In genomic region chr9:137266589-137267453, GRCh38 we compare ENCODE assay signal across 18 cellular contexts. TPM values are rescaled to one million over a fixed set of nuclear protein-coding genes. Genes with fewer than 3 reads are reported as not detected.
DNase-seq lines count a peak whose midpoint lies in the region; ATAC-seq, FAIRE-seq and TF ChIP-seq lines count a peak whose summit lies in the region.
"Had no signal": no experiment of that assay in that cellular context is flagged by ENCODE, and none has a peak within 500 bp of the region (broad histone marks: within the 10 kb centered on the region; RNA-seq: fewer than 3 reads in every experiment).

No MANE protein-coding gene starts in this region.

- ATAC-seq in heart left ventricle, result no peak
- ATAC-seq in Right ventricle myocardium inferior, result no peak
- no peak for ATAC-seq in GM12878
- no peak for ATAC-seq in HG03571 (IDR thresholded peaks at IDR 0.05; ENCODE audit: unreplicated experiment)
- ATAC-seq: HCT116 had no signal

- POLR2A ChIA-PET in GM12878 (lab: Charles Lee), result interaction anchor here (0.6 to 2.4 kb wide), 8 partner anchors 11 to 548 kb away, joined by 3 to 13 read pairs (median 4); partner anchors contain the start of genes NELFB, NRARP, TOR4A and TUBB4B

- H3K23ac ChIP-seq in neuronal stem cell (ENCODE audit: low read depth, low read length, poor library complexity), result no peak overlapping the region

- H3K4me2 ChIP-seq in GM12878 (ENCODE audit: control insufficient read depth, insufficient read depth), result peak overlapping the region; percentile 3; the same call in 1 of the 2 replicates
- H3K4me2 ChIP-seq in neuronal stem cell (ENCODE audit: insufficient read depth, low read length, poor library complexity, severe bottlenecking), result no peak overlapping the region

- no TSS peak for BruUV-seq in GM12878 (replicated peaks; lab: Mats Ljungman, UMichigan)

- no peak for TF ChIP-seq CTCF in heart left ventricle (IDR thresholded peaks at IDR 0.05)
- no peak for TF ChIP-seq CTCF in GM12878 (IDR thresholded peaks at IDR 0.05 in 2 of 3, conservative IDR thresholded peaks at IDR 0.05 in 1 of 3; ENCODE audit: control insufficient read depth in 2 of 3, extremely low read depth in 1 of 3, insufficient read depth in 1 of 3, low read depth in 3 of 3, low read length in 3 of 3)

- no peak overlapping the region for H3K9ac ChIP-seq in GM12878 (ENCODE audit: control insufficient read depth, insufficient read depth, low read length)
- H3K9ac ChIP-seq in neuronal stem cell (ENCODE audit: low read depth, low read length, poor library complexity), result no peak overlapping the region

- H2AFZ ChIP-seq in GM12878 (ENCODE audit: control insufficient read depth, low read depth, low read length) (no peak overlapping the region), neuronal stem cell (ENCODE audit: low read length) (no peak overlapping the region)

- intact Hi-C loops in heart left ventricle (cut with DNase I) (no loop called here), Right ventricle myocardium inferior (cut with DNase I) (no loop called here), GM12878 (cut with micrococcal nuclease; ENCODE audit: unreplicated experiment) (no loop called here)

- no peak overlapping the region for H2BK12ac ChIP-seq in neuronal stem cell (ENCODE audit: low read length)

- H3K27me3 ChIP-seq in heart left ventricle (no peaks in the 10 kb centered on the region), GM12878 (replicated peaks in 1 of 2; ENCODE audit: control insufficient read depth in 2 of 2, insufficient read depth in 2 of 2, low read length in 1 of 2) (no peaks in the 10 kb centered on the region), neuronal stem cell (ENCODE audit: control insufficient read depth in 3 of 3, insufficient read depth in 3 of 3, low read depth in 1 of 3, low read length in 3 of 3) (no peaks in the 10 kb centered on the region)
- H3K27me3 ChIP-seq: Peyer's patch had no signal

- no peak for TF ChIP-seq RAD21 in GM12878 (IDR thresholded peaks at IDR 0.05; ENCODE audit: insufficient read depth, low read depth, low read length)

- in situ Hi-C loops in GM12878 (cut with MboI), result no loop called here

- H4K20me1 ChIP-seq in GM12878 (ENCODE audit: control insufficient read depth, insufficient read depth), result no peaks in the 10 kb centered on the region

- no peak overlapping the region for H3K27ac ChIP-seq in heart left ventricle
- H3K27ac ChIP-seq in GM12878 (ENCODE audit: control insufficient read depth, insufficient read depth), result no peak overlapping the region
- no peak overlapping the region for H3K27ac ChIP-seq in neuronal stem cell (replicated peaks; ENCODE audit: low read length)

- H3K14ac ChIP-seq in neuronal stem cell (ENCODE audit: low read length), result no peak overlapping the region

- peak overlapping the region; percentile 66 for H2BK5ac ChIP-seq in neuronal stem cell (ENCODE audit: low read length)

- H3K4me3 ChIP-seq in heart left ventricle (no peak overlapping the region), GM12878 (no peak overlapping the region), neuronal stem cell (ENCODE audit: low read length in 2 of 2) (no peak overlapping the region)

- no peak overlapping the region for H4K8ac ChIP-seq in neuronal stem cell (ENCODE audit: low read depth, low read length)

- no peak for FAIRE-seq in GM12878 (lab: Jason Lieb, UNC)
- FAIRE-seq: G401.6 had no signal

- CTCF ChIA-PET in GM12878 (lab: Yijun Ruan, JAX), result interaction anchor here (2.6 kb wide), 1 partner anchor 30 kb away, joined by 11 read pairs; no protein-coding TSS in a partner anchor

- no peak overlapping the region for H2AK5ac ChIP-seq in neuronal stem cell (ENCODE audit: low read depth, low read length)

- no peak overlapping the region for H3K18ac ChIP-seq in neuronal stem cell (ENCODE audit: low read length)

- no peak overlapping the region for H4K91ac ChIP-seq in neuronal stem cell (ENCODE audit: low read depth, low read length, poor library complexity)

- H2BK120ac ChIP-seq in neuronal stem cell (ENCODE audit: low read depth, low read length), result no peak overlapping the region

- WGBS in heart left ventricle, 4 donors, result 91 to 95% (median 92%) methylated on average over 31 to 34 of the region's 34 CpGs
- 91% methylated on average over 21 of the region's 34 CpGs for WGBS in GM12878 (ENCODE audit: insufficient coverage, insufficient replicate concordance, low lambda C conversion rate, missing lambda C conversion rate)
- WGBS in neuronal stem cell (ENCODE audit: extremely low coverage in 2 of 2, insufficient read length in 2 of 2, insufficient replicate concordance in 1 of 2), 2 donors, result no CpG with 5 or more reads among the region's 34 CpGs

- no peak for TF ChIP-seq EP300 in GM12878 (IDR thresholded peaks at IDR 0.05; ENCODE audit: borderline replicate concordance in 1 of 2, control insufficient read depth in 1 of 2, low read depth in 2 of 2, low read length in 2 of 2)

- SMC1A ChIA-PET in GM12878 (lab: Charles Lee; ENCODE audit: uncharacterized antibody, unreplicated experiment), result no interaction called here

- no peak overlapping the region for H3K4ac ChIP-seq in neuronal stem cell (ENCODE audit: low read length)

- RAD21 ChIA-PET in GM12878 (lab: Charles Lee; ENCODE audit: unreplicated experiment), result interaction anchor here (1.2 to 1.9 kb wide), 2 partner anchors 11 to 30 kb away, joined by 4 to 5 read pairs; partner anchors contain the start of gene TOR4A

- TF ChIP-seq POLR2A in heart left ventricle (IDR thresholded peaks at IDR 0.05) (no peak), GM12878 (IDR thresholded peaks at IDR 0.05; ENCODE audit: low read depth, low read length) (no peak)

- peaks cover 3 to 61% (median 27%) of the 10 kb centered on the region in 12 donors for H3K4me1 ChIP-seq in heart left ventricle
- peaks cover 17% of the 10 kb centered on the region for H3K4me1 ChIP-seq in GM12878 (ENCODE audit: control insufficient read depth, insufficient read depth, low read length)
- H3K4me1 ChIP-seq in neuronal stem cell (ENCODE audit: control insufficient read depth in 2 of 2, insufficient read depth in 1 of 2, low read depth in 1 of 2, low read length in 2 of 2), result no peaks in the 10 kb centered on the region

- 0 out of 2 replicates have a peak, but pooled peaks cover 2% of the 10 kb centered on the region for H3K79me2 ChIP-seq in GM12878 (ENCODE audit: control insufficient read depth, insufficient read depth, low read length)

- H3K36me3 ChIP-seq in heart left ventricle (peaks cover 0 to 73% (median 53%) of the 10 kb centered on the region in 9 donors), GM12878 (ENCODE audit: control insufficient read depth in 2 of 2, insufficient read depth in 2 of 2, low read length in 1 of 2) (peaks cover 6 to 16% of the 10 kb centered on the region in 2 experiments; a peak in 3 of 4 replicates), neuronal stem cell (replicated peaks in 1 of 2; ENCODE audit: control insufficient read depth in 2 of 2, insufficient read depth in 2 of 2, low read length in 2 of 2) (peaks cover 37 to 84% of the 10 kb centered on the region in 2 donors)

- DNase-seq in heart left ventricle (peak in 3 of 5 donors; percentile 7 to 63 (median 26)), Right ventricle myocardium inferior (ENCODE audit: missing footprints) (no peak), GM12878 (ENCODE audit: low read depth, low spot score) (no peak), neuronal stem cell (ENCODE audit: low spot score) (no peak), NCI-H446 treated with DMSO at 0.1 percent for 48 hours (lab: John Stamatoyannopoulos, UW) (no peak), NCI-H2029 treated with DMSO at 0.1 percent for 48 hours (lab: John Stamatoyannopoulos, UW) (no peak)
- no peak for DNase-seq in activated CD4-positive, CD25-positive, alpha-beta regulatory T cell (lab: John Stamatoyannopoulos, UW)
- DNase-seq: DMS79 treated with DMSO at 0.1 percent for 48 hours, KG1, NCI-H524, Peyer's patch, SIG-M5 had no signal

- no peak overlapping the region for H2BK15ac ChIP-seq in neuronal stem cell (ENCODE audit: low read length)

- peaks cover 5% of the 10 kb centered on the region for H3K79me1 ChIP-seq in neuronal stem cell (ENCODE audit: low read depth, low read length)

- H3K9me3 ChIP-seq in heart left ventricle (no peaks in the 10 kb centered on the region), GM12878 (replicated peaks; ENCODE audit: control insufficient read depth, insufficient read depth, low read length) (no peaks in the 10 kb centered on the region), neuronal stem cell (replicated peaks in 1 of 2; ENCODE audit: control insufficient read depth in 2 of 2, insufficient read depth in 1 of 2, low read depth in 1 of 2, low read length in 2 of 2) (no peaks in the 10 kb centered on the region)
- H3K9me3 ChIP-seq: Peyer's patch had no signal

RNA-seq across cellular contexts. Expression of gene TOR4A, which starts 10.7 kb away (rescaled TPM):
- total RNA-seq in heart left ventricle (10 to 100 TPM; 14.0 to 46.4 (median 18.5) TPM), Right ventricle myocardium inferior (16.5 TPM), GM12878 (2014; rRNA removed) (13.8 and 14.6 TPM in 2 replicates), GM12878 (2014; rRNA removed; fragmentation: Illumina TruSeq; extraction: Trizol) (3.9 TPM in 2 replicates), GM12878 (2021) (19.6 and 19.9 TPM in 2 replicates)
- polyA plus RNA-seq in heart left ventricle (10 to 100 TPM in 1 of 2 donors, 1 to 10 TPM in 1; 6.6 to 16.3 TPM), GM12878 (2011; rRNA removed) (2.2 and 4.6 TPM in 2 replicates), GM12878 (2014; fragmentation: Illumina TruSeq; extraction: Trizol) (1.3 and 3.0 TPM in 2 replicates), GM12878 (2014; fragmentation: Nextera tagmentation; extraction: Ambion mirVana) (1 to 10 TPM; 2.2 to 3.4 TPM), GM12878 (2014; rRNA removed) (14.6 and 16.0 TPM in 2 replicates), GM12878 (2016; fragmentation: Nextera tagmentation; extraction: Ambion mirVana) (1 to 10 TPM; 2.0 to 3.0 TPM)
- total RNA-seq in GM12878 (2013; cell fraction: nucleolus; rRNA removed), result 22.6 and 29.1 TPM in 2 replicates
- 1.8 TPM for polyA plus RNA-seq in GM12878 (2011; ENCODE audit: low read depth)
- 8.0 and 11.9 TPM in 2 replicates for polyA plus RNA-seq in GM12878 (2011; cell fraction: cytosol; rRNA removed)
- 16.8 and 21.7 TPM in 2 replicates for polyA plus RNA-seq in GM12878 (2011; cell fraction: nucleus; rRNA removed)
- polyA plus RNA-seq in GM12878 (2012), result 8.2 and 9.1 TPM in 2 replicates
- polyA minus RNA-seq in GM12878 (2011; rRNA and poly(A)+ RNA removed), result 2.2 and 6.7 TPM in 2 replicates
- polyA minus RNA-seq in GM12878 (2011; cell fraction: cytosol; rRNA and poly(A)+ RNA removed), result 6.8 and 7.1 TPM in 2 replicates
- polyA minus RNA-seq in GM12878 (2011; cell fraction: nucleus; rRNA and poly(A)+ RNA removed), result 8.2 and 14.4 TPM in 2 replicates
- polyA plus RNA-seq in neuronal stem cell (2013, experiment 1 of 2), result 3.1 TPM
- polyA plus RNA-seq in neuronal stem cell (2013, experiment 2 of 2), result 3.0 TPM

RNA-seq across cellular contexts. Expression of gene NELFB, which starts 11.7 kb away (rescaled TPM):
- 10 to 100 TPM; 32.5 to 55.5 (median 38.1) TPM for total RNA-seq in heart left ventricle
- polyA plus RNA-seq in heart left ventricle, result 10 to 100 TPM; 31.4 to 77.8 TPM
- 37.9 TPM for total RNA-seq in Right ventricle myocardium inferior
- total RNA-seq in GM12878 (2013; cell fraction: nucleolus; rRNA removed), result 13.6 and 13.9 TPM in 2 replicates
- total RNA-seq in GM12878 (2014; rRNA removed), result 34.0 and 39.3 TPM in 2 replicates
- total RNA-seq in GM12878 (2014; rRNA removed; fragmentation: Illumina TruSeq; extraction: Trizol), result 14.6 and 16.1 TPM in 2 replicates
- 61.2 and 63.4 TPM in 2 replicates for total RNA-seq in GM12878 (2021)
- 12.6 TPM for polyA plus RNA-seq in GM12878 (2011; ENCODE audit: low read depth)
- polyA plus RNA-seq in GM12878 (2011; rRNA removed), result 11.9 and 22.6 TPM in 2 replicates
- 44.0 and 53.0 TPM in 2 replicates for polyA plus RNA-seq in GM12878 (2011; cell fraction: cytosol; rRNA removed)
- polyA plus RNA-seq in GM12878 (2011; cell fraction: nucleus; rRNA removed), result 52.1 and 64.2 TPM in 2 replicates
- 32.6 and 37.0 TPM in 2 replicates for polyA plus RNA-seq in GM12878 (2012)
- polyA plus RNA-seq in GM12878 (2014; fragmentation: Illumina TruSeq; extraction: Trizol), result 5.0 and 18.2 TPM in 2 replicates
- under 1 TPM; 0.19 to 0.68 TPM for polyA plus RNA-seq in GM12878 (2014; fragmentation: Nextera tagmentation; extraction: Ambion mirVana)
- polyA plus RNA-seq in GM12878 (2014; rRNA removed), result 41.1 and 45.3 TPM in 2 replicates
- polyA plus RNA-seq in GM12878 (2016; fragmentation: Nextera tagmentation; extraction: Ambion mirVana), result 10 to 100 TPM; 40.3 to 42.4 TPM
- 21.6 and 47.4 TPM in 2 replicates for polyA minus RNA-seq in GM12878 (2011; rRNA and poly(A)+ RNA removed)
- polyA minus RNA-seq in GM12878 (2011; cell fraction: cytosol; rRNA and poly(A)+ RNA removed), result 18.4 and 20.5 TPM in 2 replicates
- polyA minus RNA-seq in GM12878 (2011; cell fraction: nucleus; rRNA and poly(A)+ RNA removed), result 7.5 and 13.3 TPM in 2 replicates
- 45.7 TPM for polyA plus RNA-seq in neuronal stem cell (2013, experiment 1 of 2)
- polyA plus RNA-seq in neuronal stem cell (2013, experiment 2 of 2), result 46.2 TPM

RNA-seq across cellular contexts. Expression of gene STPG3, which starts 15.7 kb away (rescaled TPM):
- total RNA-seq in heart left ventricle (under 1 TPM in 2 of 9 donors, not detected in 7; 0.23 to 0.31 TPM), Right ventricle myocardium inferior (1.4 TPM), GM12878 (2014; rRNA removed) (not detected in 2 replicates), GM12878 (2014; rRNA removed; fragmentation: Illumina TruSeq; extraction: Trizol) (not detected in 2 replicates), GM12878 (2021) (not detected in 2 replicates)
- polyA plus RNA-seq in heart left ventricle (under 1 TPM in 1 of 2 donors, not detected in 1; 0.61 TPM), GM12878 (2011; rRNA removed) (not detected in 2 replicates), GM12878 (2014; fragmentation: Illumina TruSeq; extraction: Trizol) (not detected in 2 replicates), GM12878 (2014; fragmentation: Nextera tagmentation; extraction: Ambion mirVana) (not detected), GM12878 (2014; rRNA removed) (not detected in 2 replicates), GM12878 (2016; fragmentation: Nextera tagmentation; extraction: Ambion mirVana) (not detected)
- not detected in 2 replicates for total RNA-seq in GM12878 (2013; cell fraction: nucleolus; rRNA removed)
- not detected for polyA plus RNA-seq in GM12878 (2011; ENCODE audit: low read depth)
- polyA plus RNA-seq in GM12878 (2011; cell fraction: cytosol; rRNA removed), result not detected in 2 replicates
- 0.12 TPM in 1 of 2 replicates, not detected in the other for polyA plus RNA-seq in GM12878 (2011; cell fraction: nucleus; rRNA removed)
- polyA plus RNA-seq in GM12878 (2012), result 0.28 and 0.80 TPM in 2 replicates
- not detected in 2 replicates for polyA minus RNA-seq in GM12878 (2011; rRNA and poly(A)+ RNA removed)
- polyA minus RNA-seq in GM12878 (2011; cell fraction: cytosol; rRNA and poly(A)+ RNA removed), result not detected in 2 replicates
- polyA minus RNA-seq in GM12878 (2011; cell fraction: nucleus; rRNA and poly(A)+ RNA removed), result not detected in 2 replicates
- 0.07 TPM for polyA plus RNA-seq in neuronal stem cell (2013, experiment 1 of 2)
- not detected for polyA plus RNA-seq in neuronal stem cell (2013, experiment 2 of 2)
- total RNA-seq: A172, M059J, Peyer's patch had no signal
- polyA plus RNA-seq: BJ had no signal

RNA-seq across cellular contexts. Expression of gene TUBB4B, which starts 25.7 kb away (rescaled TPM):
- total RNA-seq in heart left ventricle (100 to 1,000 TPM; 244 to 769 (median 456) TPM), Right ventricle myocardium inferior (620 TPM), GM12878 (2014; rRNA removed) (203 and 255 TPM in 2 replicates), GM12878 (2014; rRNA removed; fragmentation: Illumina TruSeq; extraction: Trizol) (168 and 187 TPM in 2 replicates), GM12878 (2021) (348 and 365 TPM in 2 replicates)
- polyA plus RNA-seq in heart left ventricle (100 to 1,000 TPM; 705 to 900 TPM), GM12878 (2011; rRNA removed) (65.9 and 204 TPM in 2 replicates), GM12878 (2014; fragmentation: Illumina TruSeq; extraction: Trizol) (122 and 254 TPM in 2 replicates), GM12878 (2014; fragmentation: Nextera tagmentation; extraction: Ambion mirVana) (10 to 100 TPM; 23.0 to 63.2 TPM), GM12878 (2014; rRNA removed) (403 and 485 TPM in 2 replicates), GM12878 (2016; fragmentation: Nextera tagmentation; extraction: Ambion mirVana) (100 to 1,000 TPM; 521 to 532 TPM)
- 45.3 and 50.1 TPM in 2 replicates for total RNA-seq in GM12878 (2013; cell fraction: nucleolus; rRNA removed)
- 59.8 TPM for polyA plus RNA-seq in GM12878 (2011; ENCODE audit: low read depth)
- 277 and 441 TPM in 2 replicates for polyA plus RNA-seq in GM12878 (2011; cell fraction: cytosol; rRNA removed)
- polyA plus RNA-seq in GM12878 (2011; cell fraction: nucleus; rRNA removed), result 263 and 420 TPM in 2 replicates
- 147 and 170 TPM in 2 replicates for polyA plus RNA-seq in GM12878 (2012)
- 156 and 212 TPM in 2 replicates for polyA minus RNA-seq in GM12878 (2011; rRNA and poly(A)+ RNA removed)
- polyA minus RNA-seq in GM12878 (2011; cell fraction: cytosol; rRNA and poly(A)+ RNA removed), result 91.5 and 119 TPM in 2 replicates
- polyA minus RNA-seq in GM12878 (2011; cell fraction: nucleus; rRNA and poly(A)+ RNA removed), result 95.1 and 128 TPM in 2 replicates
- 358 TPM for polyA plus RNA-seq in neuronal stem cell (2013, experiment 1 of 2)
- polyA plus RNA-seq in neuronal stem cell (2013, experiment 2 of 2), result 354 TPM

RNA-seq across cellular contexts. Expression of gene NRARP, which starts 35.2 kb away (rescaled TPM):
- total RNA-seq in heart left ventricle (10 to 100 TPM in 5 of 9 donors, 1 to 10 TPM in 4; 6.4 to 15.8 (median 10.3) TPM), Right ventricle myocardium inferior (4.7 TPM), GM12878 (2014; rRNA removed) (2.7 and 3.7 TPM in 2 replicates), GM12878 (2014; rRNA removed; fragmentation: Illumina TruSeq; extraction: Trizol) (0.64 and 0.67 TPM in 2 replicates), GM12878 (2021) (8.4 and 9.2 TPM in 2 replicates)
- polyA plus RNA-seq in heart left ventricle (1 to 10 TPM; 1.6 to 4.2 TPM), GM12878 (2011; rRNA removed) (1.6 and 2.6 TPM in 2 replicates), GM12878 (2014; fragmentation: Illumina TruSeq; extraction: Trizol) (1.4 and 1.8 TPM in 2 replicates), GM12878 (2014; fragmentation: Nextera tagmentation; extraction: Ambion mirVana) (not detected), GM12878 (2014; rRNA removed) (5.5 and 7.2 TPM in 2 replicates), GM12878 (2016; fragmentation: Nextera tagmentation; extraction: Ambion mirVana) (under 1 TPM; 0.06 to 0.15 TPM)
- total RNA-seq in GM12878 (2013; cell fraction: nucleolus; rRNA removed), result 7.0 and 7.7 TPM in 2 replicates
- 0.56 TPM for polyA plus RNA-seq in GM12878 (2011; ENCODE audit: low read depth)
- polyA plus RNA-seq in GM12878 (2011; cell fraction: cytosol; rRNA removed), result 3.3 TPM in 2 replicates
- 5.8 and 5.9 TPM in 2 replicates for polyA plus RNA-seq in GM12878 (2011; cell fraction: nucleus; rRNA removed)
- polyA plus RNA-seq in GM12878 (2012), result 2.4 and 2.8 TPM in 2 replicates
- 0.51 and 0.93 TPM in 2 replicates for polyA minus RNA-seq in GM12878 (2011; rRNA and poly(A)+ RNA removed)
- 1.3 and 2.0 TPM in 2 replicates for polyA minus RNA-seq in GM12878 (2011; cell fraction: cytosol; rRNA and poly(A)+ RNA removed)
- polyA minus RNA-seq in GM12878 (2011; cell fraction: nucleus; rRNA and poly(A)+ RNA removed), result 4.2 and 6.9 TPM in 2 replicates
- polyA plus RNA-seq in neuronal stem cell (2013, experiment 1 of 2), result 51.2 TPM
- 51.6 TPM for polyA plus RNA-seq in neuronal stem cell (2013, experiment 2 of 2)
- total RNA-seq: M059J had no signal

Comparison
In these comparisons a context has a peak if more than half of its experiments do, and no peak if none do; other contexts are left out.
1. DNase-seq: peak in heart left ventricle (3 of 5); none in Right ventricle myocardium inferior (single experiment), GM12878 (single experiment), neuronal stem cell (single experiment), NCI-H446 treated with DMSO at 0.1 percent for 48 hours (single experiment), activated CD4-positive, CD25-positive, alpha-beta regulatory T cell (0 of 4) and NCI-H2029 treated with DMSO at 0.1 percent for 48 hours (single experiment).